1 cellular context compared by ENCODE assay signal in genomic region chr14:94560782-94561655, GRCh38.
TF ChIP-seq lines count a peak whose summit lies in the region.

TSS of gene SERPINA4 (plus strand) at chr14:94561442. CDS start at chr14:94563483, 2,041 bp downstream.

TF ChIP-seq in HepG2, 621 proteins besides CTCF, POLR2A, EP300 and RAD21 (continued from another document and continues in another):
- TF ChIP-seq, protein P1, sequence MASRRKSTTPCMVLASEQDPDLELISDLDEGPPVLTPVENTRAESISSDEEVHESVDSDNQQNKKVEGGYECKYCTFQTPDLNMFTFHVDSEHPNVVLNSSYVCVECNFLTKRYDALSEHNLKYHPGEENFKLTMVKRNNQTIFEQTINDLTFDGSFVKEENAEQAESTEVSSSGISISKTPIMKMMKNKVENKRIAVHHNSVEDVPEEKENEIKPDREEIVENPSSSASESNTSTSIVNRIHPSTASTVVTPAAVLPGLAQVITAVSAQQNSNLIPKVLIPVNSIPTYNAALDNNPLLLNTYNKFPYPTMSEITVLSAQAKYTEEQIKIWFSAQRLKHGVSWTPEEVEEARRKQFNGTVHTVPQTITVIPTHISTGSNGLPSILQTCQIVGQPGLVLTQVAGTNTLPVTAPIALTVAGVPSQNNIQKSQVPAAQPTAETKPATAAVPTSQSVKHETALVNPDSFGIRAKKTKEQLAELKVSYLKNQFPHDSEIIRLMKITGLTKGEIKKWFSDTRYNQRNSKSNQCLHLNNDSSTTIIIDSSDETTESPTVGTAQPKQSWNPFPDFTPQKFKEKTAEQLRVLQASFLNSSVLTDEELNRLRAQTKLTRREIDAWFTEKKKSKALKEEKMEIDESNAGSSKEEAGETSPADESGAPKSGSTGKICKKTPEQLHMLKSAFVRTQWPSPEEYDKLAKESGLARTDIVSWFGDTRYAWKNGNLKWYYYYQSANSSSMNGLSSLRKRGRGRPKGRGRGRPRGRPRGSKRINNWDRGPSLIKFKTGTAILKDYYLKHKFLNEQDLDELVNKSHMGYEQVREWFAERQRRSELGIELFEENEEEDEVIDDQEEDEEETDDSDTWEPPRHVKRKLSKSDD (CRISPR knock-in tag; IDR thresholded peaks at IDR 0.05; ENCODE audit: low read depth): no peak
- no peak for TF ChIP-seq ZBTB21 (CRISPR knock-in tag; IDR thresholded peaks at IDR 0.05)
- no peak for TF ChIP-seq TBL1XR1 (IDR thresholded peaks at IDR 0.05; ENCODE audit: borderline replicate concordance, low read length, partially characterized antibody)
- TF ChIP-seq ZNF256 (CRISPR knock-in tag; conservative IDR thresholded peaks at IDR 0.05): no peak
- 0 out of 2 replicates have a peak, but pooled peaks have one; percentile 19 for TF ChIP-seq ZNF788 (CRISPR knock-in tag; IDR thresholded peaks at IDR 0.05; ENCODE audit: borderline replicate concordance)
- TF ChIP-seq ZNF746 (CRISPR knock-in tag; IDR thresholded peaks at IDR 0.05): no peak
- no peak for TF ChIP-seq ZNF274 (CRISPR knock-in tag; IDR thresholded peaks at IDR 0.05)
- TF ChIP-seq SP5 (CRISPR knock-in tag; IDR thresholded peaks at IDR 0.05; ENCODE audit: borderline replicate concordance, low read depth): no peak
- no peak for TF ChIP-seq ZNF775 (CRISPR knock-in tag; IDR thresholded peaks at IDR 0.05; ENCODE audit: borderline replicate concordance)
- TF ChIP-seq SMARCC2 (IDR thresholded peaks at IDR 0.05): no peak
- TF ChIP-seq ZNF224 (CRISPR knock-in tag; IDR thresholded peaks at IDR 0.05): no peak
- TF ChIP-seq ZNF776 (CRISPR knock-in tag; IDR thresholded peaks at IDR 0.05): no peak
- no peak for TF ChIP-seq BCL6 (CRISPR knock-in tag; IDR thresholded peaks at IDR 0.05)
- no peak for TF ChIP-seq KDM2A (CRISPR knock-in tag; IDR thresholded peaks at IDR 0.05; ENCODE audit: borderline replicate concordance, low read depth)
- no peak for TF ChIP-seq ZNF101 (CRISPR knock-in tag; IDR thresholded peaks at IDR 0.05; ENCODE audit: borderline replicate concordance, low read depth)
- TF ChIP-seq, protein P2, sequence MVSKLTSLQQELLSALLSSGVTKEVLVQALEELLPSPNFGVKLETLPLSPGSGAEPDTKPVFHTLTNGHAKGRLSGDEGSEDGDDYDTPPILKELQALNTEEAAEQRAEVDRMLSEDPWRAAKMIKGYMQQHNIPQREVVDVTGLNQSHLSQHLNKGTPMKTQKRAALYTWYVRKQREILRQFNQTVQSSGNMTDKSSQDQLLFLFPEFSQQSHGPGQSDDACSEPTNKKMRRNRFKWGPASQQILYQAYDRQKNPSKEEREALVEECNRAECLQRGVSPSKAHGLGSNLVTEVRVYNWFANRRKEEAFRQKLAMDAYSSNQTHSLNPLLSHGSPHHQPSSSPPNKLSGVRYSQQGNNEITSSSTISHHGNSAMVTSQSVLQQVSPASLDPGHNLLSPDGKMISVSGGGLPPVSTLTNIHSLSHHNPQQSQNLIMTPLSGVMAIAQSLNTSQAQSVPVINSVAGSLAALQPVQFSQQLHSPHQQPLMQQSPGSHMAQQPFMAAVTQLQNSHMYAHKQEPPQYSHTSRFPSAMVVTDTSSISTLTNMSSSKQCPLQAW (CRISPR knock-in tag; IDR thresholded peaks at IDR 0.05): peak; percentile 87; the same call in 1 of the 2 replicates
- TF ChIP-seq ZNF235 (CRISPR knock-in tag; IDR thresholded peaks at IDR 0.05; ENCODE audit: borderline replicate concordance): no peak
- TF ChIP-seq MTA1 (CRISPR knock-in tag; IDR thresholded peaks at IDR 0.05; ENCODE audit: borderline replicate concordance): no peak
- TF ChIP-seq ZKSCAN5 (CRISPR knock-in tag; IDR thresholded peaks at IDR 0.05): no peak
- TF ChIP-seq, protein P3, sequence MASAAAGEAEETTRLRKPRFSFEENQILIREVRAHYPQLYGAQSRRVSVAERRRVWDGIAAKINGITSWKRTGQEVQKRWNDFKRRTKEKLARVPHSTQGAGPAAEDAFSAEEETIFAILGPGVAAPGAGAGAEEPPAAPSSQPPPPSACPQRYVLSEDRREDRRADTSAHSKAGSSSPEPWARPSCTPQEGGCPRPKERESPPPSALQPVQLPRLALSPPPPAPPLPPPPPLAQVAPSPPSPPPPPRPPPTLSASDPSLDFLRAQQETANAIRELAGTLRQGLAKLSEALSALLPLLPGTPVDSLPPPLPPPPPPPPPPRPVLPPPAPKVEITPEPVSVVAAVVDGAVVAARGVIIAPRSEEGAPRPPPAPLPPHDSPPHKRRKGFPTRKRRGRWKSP (CRISPR knock-in tag; IDR thresholded peaks at IDR 0.05): no peak
- no peak for TF ChIP-seq RCOR2 (CRISPR knock-in tag; IDR thresholded peaks at IDR 0.05)
- peak; percentile 82 for TF ChIP-seq ZNF12 (CRISPR knock-in tag; IDR thresholded peaks at IDR 0.05)
- no peak for TF ChIP-seq ZNF724P (CRISPR knock-in tag; IDR thresholded peaks at IDR 0.05; ENCODE audit: borderline replicate concordance)
- no peak for TF ChIP-seq CERS6 (CRISPR knock-in tag; IDR thresholded peaks at IDR 0.05)
- peak; percentile 7 for TF ChIP-seq XRCC5 (optimal IDR thresholded peaks at IDR 0.05; ENCODE audit: low read length)
- TF ChIP-seq, protein P4, sequence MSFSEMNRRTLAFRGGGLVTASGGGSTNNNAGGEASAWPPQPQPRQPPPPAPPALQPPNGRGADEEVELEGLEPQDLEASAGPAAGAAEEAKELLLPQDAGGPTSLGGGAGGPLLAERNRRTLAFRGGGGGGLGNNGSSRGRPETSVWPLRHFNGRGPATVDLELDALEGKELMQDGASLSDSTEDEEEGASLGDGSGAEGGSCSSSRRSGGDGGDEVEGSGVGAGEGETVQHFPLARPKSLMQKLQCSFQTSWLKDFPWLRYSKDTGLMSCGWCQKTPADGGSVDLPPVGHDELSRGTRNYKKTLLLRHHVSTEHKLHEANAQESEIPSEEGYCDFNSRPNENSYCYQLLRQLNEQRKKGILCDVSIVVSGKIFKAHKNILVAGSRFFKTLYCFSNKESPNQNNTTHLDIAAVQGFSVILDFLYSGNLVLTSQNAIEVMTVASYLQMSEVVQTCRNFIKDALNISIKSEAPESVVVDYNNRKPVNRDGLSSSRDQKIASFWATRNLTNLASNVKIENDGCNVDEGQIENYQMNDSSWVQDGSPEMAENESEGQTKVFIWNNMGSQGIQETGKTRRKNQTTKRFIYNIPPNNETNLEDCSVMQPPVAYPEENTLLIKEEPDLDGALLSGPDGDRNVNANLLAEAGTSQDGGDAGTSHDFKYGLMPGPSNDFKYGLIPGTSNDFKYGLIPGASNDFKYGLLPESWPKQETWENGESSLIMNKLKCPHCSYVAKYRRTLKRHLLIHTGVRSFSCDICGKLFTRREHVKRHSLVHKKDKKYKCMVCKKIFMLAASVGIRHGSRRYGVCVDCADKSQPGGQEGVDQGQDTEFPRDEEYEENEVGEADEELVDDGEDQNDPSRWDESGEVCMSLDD (CRISPR knock-in tag; IDR thresholded peaks at IDR 0.05; ENCODE audit: borderline replicate concordance): no peak
- no peak for TF ChIP-seq SIN3A (IDR thresholded peaks at IDR 0.05; ENCODE audit: borderline replicate concordance, low read depth, low read length)
- TF ChIP-seq KDM5B (CRISPR knock-in tag; IDR thresholded peaks at IDR 0.05; ENCODE audit: borderline replicate concordance): peak; percentile 36; the same call in 1 of the 2 replicates
- TF ChIP-seq, protein P5, sequence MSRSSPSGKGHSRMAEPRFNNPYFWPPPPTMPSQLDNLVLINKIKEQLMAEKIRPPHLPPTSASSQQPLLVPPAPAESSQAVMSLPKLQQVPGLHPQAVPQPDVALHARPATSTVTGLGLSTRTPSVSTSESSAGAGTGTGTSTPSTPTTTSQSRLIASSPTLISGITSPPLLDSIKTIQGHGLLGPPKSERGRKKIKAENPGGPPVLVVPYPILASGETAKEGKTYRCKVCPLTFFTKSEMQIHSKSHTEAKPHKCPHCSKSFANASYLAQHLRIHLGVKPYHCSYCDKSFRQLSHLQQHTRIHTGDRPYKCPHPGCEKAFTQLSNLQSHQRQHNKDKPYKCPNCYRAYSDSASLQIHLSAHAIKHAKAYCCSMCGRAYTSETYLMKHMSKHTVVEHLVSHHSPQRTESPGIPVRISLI (CRISPR knock-in tag; IDR thresholded peaks at IDR 0.05; ENCODE audit: borderline replicate concordance): no peak
- TF ChIP-seq RAD51 (IDR thresholded peaks at IDR 0.05; ENCODE audit: borderline replicate concordance): no peak
- TF ChIP-seq ZNF441 (CRISPR knock-in tag; IDR thresholded peaks at IDR 0.05; ENCODE audit: borderline replicate concordance): no peak
- no peak for TF ChIP-seq SP4 (CRISPR knock-in tag; IDR thresholded peaks at IDR 0.05)
- no peak for TF ChIP-seq ZNF124 (CRISPR knock-in tag; IDR thresholded peaks at IDR 0.05)
- no peak for TF ChIP-seq ATM (IDR thresholded peaks at IDR 0.05; ENCODE audit: borderline replicate concordance)
- no peak for TF ChIP-seq ZNF484 (CRISPR knock-in tag; IDR thresholded peaks at IDR 0.05; ENCODE audit: borderline replicate concordance, low read depth)
- no peak for TF ChIP-seq LCORL (IDR thresholded peaks at IDR 0.05)
- TF ChIP-seq LCORL (CRISPR knock-in tag; IDR thresholded peaks at IDR 0.05): no peak
- 0 out of 2 replicates have a peak, but pooled peaks have one; percentile 62 for TF ChIP-seq SNAI1 (CRISPR knock-in tag; IDR thresholded peaks at IDR 0.05; ENCODE audit: borderline replicate concordance)
- peak; percentile 13; the same call in 1 of the 2 replicates for TF ChIP-seq SALL1 (CRISPR knock-in tag; IDR thresholded peaks at IDR 0.05)
- TF ChIP-seq, protein P6, sequence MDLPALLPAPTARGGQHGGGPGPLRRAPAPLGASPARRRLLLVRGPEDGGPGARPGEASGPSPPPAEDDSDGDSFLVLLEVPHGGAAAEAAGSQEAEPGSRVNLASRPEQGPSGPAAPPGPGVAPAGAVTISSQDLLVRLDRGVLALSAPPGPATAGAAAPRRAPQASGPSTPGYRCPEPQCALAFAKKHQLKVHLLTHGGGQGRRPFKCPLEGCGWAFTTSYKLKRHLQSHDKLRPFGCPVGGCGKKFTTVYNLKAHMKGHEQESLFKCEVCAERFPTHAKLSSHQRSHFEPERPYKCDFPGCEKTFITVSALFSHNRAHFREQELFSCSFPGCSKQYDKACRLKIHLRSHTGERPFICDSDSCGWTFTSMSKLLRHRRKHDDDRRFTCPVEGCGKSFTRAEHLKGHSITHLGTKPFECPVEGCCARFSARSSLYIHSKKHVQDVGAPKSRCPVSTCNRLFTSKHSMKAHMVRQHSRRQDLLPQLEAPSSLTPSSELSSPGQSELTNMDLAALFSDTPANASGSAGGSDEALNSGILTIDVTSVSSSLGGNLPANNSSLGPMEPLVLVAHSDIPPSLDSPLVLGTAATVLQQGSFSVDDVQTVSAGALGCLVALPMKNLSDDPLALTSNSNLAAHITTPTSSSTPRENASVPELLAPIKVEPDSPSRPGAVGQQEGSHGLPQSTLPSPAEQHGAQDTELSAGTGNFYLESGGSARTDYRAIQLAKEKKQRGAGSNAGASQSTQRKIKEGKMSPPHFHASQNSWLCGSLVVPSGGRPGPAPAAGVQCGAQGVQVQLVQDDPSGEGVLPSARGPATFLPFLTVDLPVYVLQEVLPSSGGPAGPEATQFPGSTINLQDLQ (CRISPR knock-in tag; IDR thresholded peaks at IDR 0.05): peak; percentile 65; the same call in 1 of the 2 replicates
- no peak for TF ChIP-seq THYN1 (CRISPR knock-in tag; IDR thresholded peaks at IDR 0.05; ENCODE audit: borderline replicate concordance, low read depth)
- TF ChIP-seq ATF6 (CRISPR knock-in tag; conservative IDR thresholded peaks at IDR 0.05): no peak
- TF ChIP-seq PITX1 (CRISPR knock-in tag; IDR thresholded peaks at IDR 0.05): no peak
- no peak for TF ChIP-seq ZNF782 (CRISPR knock-in tag; IDR thresholded peaks at IDR 0.05; ENCODE audit: borderline replicate concordance)
- no peak for TF ChIP-seq ZNF512 (CRISPR knock-in tag; IDR thresholded peaks at IDR 0.05)
- TF ChIP-seq MAFG (CRISPR knock-in tag; IDR thresholded peaks at IDR 0.05): no peak
